ENCODE assay signal across 7 cellular contexts in the genomic region with DNA sequence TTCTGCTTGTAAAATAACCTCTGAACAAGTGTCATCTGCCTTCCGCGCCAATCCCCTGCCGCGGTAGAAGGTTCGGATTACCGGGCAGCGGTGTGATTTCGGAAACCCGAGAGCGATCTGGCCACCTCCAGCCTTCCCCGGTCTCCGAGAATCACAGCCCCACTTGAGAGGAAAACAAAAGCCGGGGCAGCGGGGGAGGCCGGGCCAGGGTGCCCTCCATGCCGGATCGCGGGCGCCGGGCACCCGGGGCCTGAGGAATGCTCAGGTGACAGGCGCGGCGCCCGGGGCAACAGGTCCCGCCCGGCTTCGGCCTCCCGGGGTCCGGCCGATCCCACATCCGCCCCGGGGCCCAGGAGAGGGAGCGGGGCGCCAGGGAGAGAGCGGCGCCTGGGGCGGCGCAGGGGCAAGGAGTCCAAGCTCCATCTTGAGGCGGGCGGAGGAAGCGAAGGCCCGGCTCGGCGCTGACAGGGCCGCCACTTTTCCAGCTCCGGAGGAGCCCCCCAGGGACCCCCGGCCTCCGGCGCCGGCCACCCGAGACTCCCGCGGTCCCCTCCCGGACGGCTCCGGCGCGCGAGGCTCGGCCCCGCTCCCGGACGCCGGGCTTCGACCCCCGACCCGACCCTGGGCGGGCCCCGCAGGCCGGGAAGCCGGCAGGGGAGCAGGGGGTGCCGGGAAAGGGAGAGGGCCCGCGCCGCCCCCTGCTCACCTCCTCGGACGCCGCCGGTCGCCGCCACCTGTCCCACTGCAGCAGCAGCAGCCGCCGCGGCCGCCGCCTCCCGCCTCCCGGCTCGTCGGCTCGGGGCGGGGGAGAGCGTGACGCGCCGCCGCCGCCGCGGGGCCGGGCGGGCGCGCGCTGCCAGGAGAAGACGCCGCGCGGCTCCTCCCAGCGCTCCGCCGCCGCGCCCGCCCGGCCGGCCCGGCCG. TPM values are rescaled to one million over a fixed set of nuclear protein-coding genes. Genes with fewer than 3 reads are reported as not detected.
DNase-seq lines count a peak whose midpoint lies in the region; ATAC-seq and TF ChIP-seq lines count a peak whose summit lies in the region.

A gene (minus strand): TSS at position 855 of the 923 bp plus-strand sequence. CDS start 42,217 bp downstream, outside the sequence.

- peak; percentile 67 for TF ChIP-seq CTCF in GM12874 (IDR thresholded peaks at IDR 0.05; ENCODE audit: insufficient read depth, low read depth, low read length)
- 0 out of 6 replicates have a peak, but pooled peaks have one; percentile 7 to 21 (median 20) for TF ChIP-seq CTCF in HCT116 (IDR thresholded peaks at IDR 0.05 in 2 of 3, conservative IDR thresholded peaks at IDR 0.05 in 1 of 3; ENCODE audit: borderline replicate concordance in 1 of 3, insufficient read depth in 1 of 3, low read depth in 2 of 3, low read length in 2 of 3)

- H3K4me1 ChIP-seq in HCT116 (ENCODE audit: control insufficient read depth in 1 of 2, insufficient read depth in 2 of 2, low read length in 2 of 2), result peaks cover 24 to 35% of the 10 kb centered on the region in 2 experiments

- BruUV-seq in HCT116 (replicated peaks; lab: Mats Ljungman, UMichigan), result no TSS peak

- peak; percentile 51 for TF ChIP-seq RAD21 in HCT116 (IDR thresholded peaks at IDR 0.05; ENCODE audit: low read depth)

- peak within 1 kb of the TSS; percentile 95 for H3K4me2 ChIP-seq in HCT116 (ENCODE audit: low read length)

- H4K20me1 ChIP-seq in HCT116 (ENCODE audit: insufficient read depth), result no peaks in the 10 kb centered on the region

- no peak within 1 kb of the TSS for H2AFZ ChIP-seq in HCT116 (ENCODE audit: low read depth, low read length, poor library complexity, severe bottlenecking)

- no peaks in the 10 kb centered on the region for H3K9me2 ChIP-seq in HCT116 (ENCODE audit: insufficient read depth)

- RAD21 ChIA-PET in HCT116 (lab: Charles Lee; ENCODE audit: low non-redundant PET in 1 of 2, low total read pairs in 2 of 2, uncharacterized antibody in 2 of 2, unreplicated experiment in 2 of 2), result interaction anchor here in 1 of 2 experiments (0.5 kb wide), 1 partner anchor 19 kb away, joined by 3 read pairs; no protein-coding TSS in a partner anchor

- no peaks in the 10 kb centered on the region for H3K36me3 ChIP-seq in HCT116 (ENCODE audit: control insufficient read depth in 1 of 2, insufficient read depth in 2 of 2, low read length in 2 of 2)

- POLR2A ChIA-PET in HCT116 (lab: Charles Lee), result interaction anchor here (1.3 to 4.4 kb wide), 2 partner anchors 23 to 43 kb away, joined by 3 to 21 read pairs; no protein-coding TSS in a partner anchor

- peak within 1 kb of the TSS; percentile 95 for H3K27ac ChIP-seq in HCT116 (ENCODE audit: low read depth, low read length)

- peaks cover 45% of the 10 kb centered on the region for H3K79me2 ChIP-seq in HCT116 (ENCODE audit: insufficient read depth, low read length)

- peak within 1 kb of the TSS; percentile 82 for H3K9ac ChIP-seq in HCT116 (ENCODE audit: low read length)

- H3K9me3 ChIP-seq in HCT116 (ENCODE audit: control insufficient read depth in 1 of 2, insufficient read depth in 1 of 2, low read depth in 1 of 2, low read length in 2 of 2), result no peaks in the 10 kb centered on the region

- intact Hi-C loops in HCT116 (cut with micrococcal nuclease), result loop anchor here (1.0 kb wide), 1 partner anchor 22 kb away; no protein-coding TSS in a partner anchor

- peak within 1 kb of the TSS; percentile 77 to 85 for H3K4me3 ChIP-seq in HCT116 (replicated peaks in 1 of 2; ENCODE audit: low read depth in 1 of 2, low read length in 2 of 2)

- no peaks in the 10 kb centered on the region for H3K27me3 ChIP-seq in HCT116 (ENCODE audit: insufficient read depth, low read length)

- peak; percentile 28 for TF ChIP-seq POLR2A in HCT116 (IDR thresholded peaks at IDR 0.05; ENCODE audit: borderline replicate concordance, extremely low read depth, insufficient read depth, insufficient read length)

- CTCF ChIA-PET in HCT116 (lab: Charles Lee), result interaction anchor here (3.8 kb wide), 1 partner anchor 22 kb away, joined by 25 read pairs; no protein-coding TSS in a partner anchor

- peak; percentile 76 for ATAC-seq in HCT116

- DNase-seq in HCT116 (ENCODE audit: low read depth, low spot score) (no peak), NCI-H1105 treated with DMSO at 0.1 percent for 48 hours (lab: John Stamatoyannopoulos, UW) (peak; percentile 44), cerebellar cortex (ENCODE audit: low spot score) (peak; percentile 52), kidney glomerular epithelial cell (lab: John Stamatoyannopoulos, UW) (peak; percentile 24)
- peak; percentile 30 to 50 (median 43) for DNase-seq in activated CD4-positive, CD25-positive, alpha-beta regulatory T cell (lab: John Stamatoyannopoulos, UW)
- peak; percentile 64 to 68 for DNase-seq in stimulated activated CD4-positive, alpha-beta T cell treated with anti-CD3 and anti-CD28 coated beads, Interleukin-2, amount 100 ng/mL, for 24 hours

TF ChIP-seq in HCT116, 20 proteins besides CTCF, POLR2A, EP300 and RAD21:
- TF ChIP-seq POLR2AphosphoS5 (IDR thresholded peaks at IDR 0.05; ENCODE audit: low read depth, low read length), result peak; percentile 30
- TF ChIP-seq ZFX (IDR thresholded peaks at IDR 0.05), result peak; percentile 90
- peak; percentile 59; the same call in 1 of the 2 replicates for TF ChIP-seq SIN3A (IDR thresholded peaks at IDR 0.05; ENCODE audit: low read depth)
- TF ChIP-seq SP1 (IDR thresholded peaks at IDR 0.05; ENCODE audit: low read depth), result no peak
- no peak for TF ChIP-seq CBX3 (IDR thresholded peaks at IDR 0.05; ENCODE audit: low read depth)
- TF ChIP-seq EGR1 (IDR thresholded peaks at IDR 0.05; ENCODE audit: low read depth), result no peak
- TF ChIP-seq, protein P1, sequence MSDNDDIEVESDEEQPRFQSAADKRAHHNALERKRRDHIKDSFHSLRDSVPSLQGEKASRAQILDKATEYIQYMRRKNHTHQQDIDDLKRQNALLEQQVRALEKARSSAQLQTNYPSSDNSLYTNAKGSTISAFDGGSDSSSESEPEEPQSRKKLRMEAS (IDR thresholded peaks at IDR 0.05), result peak; percentile 8; the same call in 1 of the 2 replicates
- no peak for TF ChIP-seq EZH2 (IDR thresholded peaks at IDR 0.05)
- TF ChIP-seq, protein P2, sequence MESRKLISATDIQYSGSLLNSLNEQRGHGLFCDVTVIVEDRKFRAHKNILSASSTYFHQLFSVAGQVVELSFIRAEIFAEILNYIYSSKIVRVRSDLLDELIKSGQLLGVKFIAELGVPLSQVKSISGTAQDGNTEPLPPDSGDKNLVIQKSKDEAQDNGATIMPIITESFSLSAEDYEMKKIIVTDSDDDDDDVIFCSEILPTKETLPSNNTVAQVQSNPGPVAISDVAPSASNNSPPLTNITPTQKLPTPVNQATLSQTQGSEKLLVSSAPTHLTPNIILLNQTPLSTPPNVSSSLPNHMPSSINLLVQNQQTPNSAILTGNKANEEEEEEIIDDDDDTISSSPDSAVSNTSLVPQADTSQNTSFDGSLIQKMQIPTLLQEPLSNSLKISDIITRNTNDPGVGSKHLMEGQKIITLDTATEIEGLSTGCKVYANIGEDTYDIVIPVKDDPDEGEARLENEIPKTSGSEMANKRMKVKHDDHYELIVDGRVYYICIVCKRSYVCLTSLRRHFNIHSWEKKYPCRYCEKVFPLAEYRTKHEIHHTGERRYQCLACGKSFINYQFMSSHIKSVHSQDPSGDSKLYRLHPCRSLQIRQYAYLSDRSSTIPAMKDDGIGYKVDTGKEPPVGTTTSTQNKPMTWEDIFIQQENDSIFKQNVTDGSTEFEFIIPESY (IDR thresholded peaks at IDR 0.05; ENCODE audit: extremely low read depth, insufficient replicate concordance, low read length), result no peak
- no peak for TF ChIP-seq EZH2phosphoT487 (IDR thresholded peaks at IDR 0.05; ENCODE audit: borderline replicate concordance)
- TF ChIP-seq JUND (IDR thresholded peaks at IDR 0.05), result no peak

RNA-seq across cellular contexts. Expression of the gene that starts here (rescaled TPM):
- total RNA-seq in HCT116 (2021; ENCODE audit: unreplicated experiment), result 42.9 TPM
- polyA plus RNA-seq in HCT116 (2012), result 24.7 and 27.4 TPM in 2 replicates
